ENCODE assay signal across 26 cellular contexts in the genomic region with DNA sequence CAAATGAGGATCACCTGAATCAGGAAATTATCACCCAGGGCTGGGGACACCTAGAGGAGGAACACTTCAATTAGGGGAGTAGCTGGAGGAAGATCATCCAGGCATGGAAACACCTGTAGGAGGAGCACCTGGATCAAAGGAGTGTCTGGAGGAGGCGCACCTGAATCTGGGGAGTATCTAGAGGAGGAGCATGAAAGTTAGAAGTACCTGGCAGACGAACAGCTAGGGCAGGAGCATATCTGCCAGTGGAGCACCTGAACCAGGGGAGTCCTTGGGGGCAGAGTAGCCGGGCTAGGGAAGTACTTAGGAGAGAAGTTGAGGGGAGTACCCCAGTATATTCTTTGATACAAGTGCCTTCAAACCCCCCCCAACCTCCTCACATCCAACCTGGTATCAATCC. TPM values are rescaled to one million over a fixed set of nuclear protein-coding genes. Genes with fewer than 3 reads are reported as not detected.
DNase-seq lines count a peak whose midpoint lies in the region; ATAC-seq and TF ChIP-seq lines count a peak whose summit lies in the region.
"Had no signal": no experiment of that assay in that cellular context is flagged by ENCODE, and none has a peak within 500 bp of the region (broad histone marks: within the 10 kb centered on the region; RNA-seq: fewer than 3 reads in every experiment).

No MANE protein-coding gene starts in this region.

- intact Hi-C loops in activated naive CD4-positive, alpha-beta T cell treated with anti-CD3 and anti-CD28 coated beads for 36 hours (cut with micrococcal nuclease): no loop called here
- intact Hi-C loops in aorta (cut with DNase I): no loop called here

- H2AFZ ChIP-seq in parathyroid adenoma: no peak overlapping the region

- H3K27ac ChIP-seq in parathyroid adenoma: no peak overlapping the region
- no peak overlapping the region for H3K27ac ChIP-seq in aorta (ENCODE audit: low read depth in 1 of 2, low read length in 2 of 2)
- H3K27ac ChIP-seq: heart left ventricle had no signal

- no peaks in the 10 kb centered on the region for H3K36me3 Mint-ChIP-seq in activated naive CD4-positive, alpha-beta T cell treated with anti-CD3 and anti-CD28 coated beads, Interleukin-2, amount 10 ng/mL, durations not matched to agents 7 days and 5 days
- no peaks in the 10 kb centered on the region for H3K36me3 Mint-ChIP-seq in activated naive CD4-positive, alpha-beta T cell treated with anti-CD3 and anti-CD28 coated beads for 36 hours (ENCODE audit: low read depth)
- H3K36me3 Mint-ChIP-seq: CD8-positive, alpha-beta T cell; natural killer cell had no signal

- in situ Hi-C loops in G401 (cut with HindIII; ENCODE audit: low sequenced_read_pairs): no loop called here

- CTCF ChIA-PET in activated naive CD4-positive, alpha-beta T cell treated with anti-CD3 and anti-CD28 coated beads, Interleukin-2, amount 10 ng/mL, durations not matched to agents 7 days and 5 days (lab: Charles Lee): no interaction called here
- CTCF ChIA-PET in activated naive CD4-positive, alpha-beta T cell treated with anti-CD3 and anti-CD28 coated beads for 36 hours (lab: Charles Lee): interaction anchor here (0.6 kb wide), 1 partner anchor 191 kb away, joined by 3 read pairs; no protein-coding TSS in a partner anchor

- WGBS in aorta, 2 donors: 86 to 89% methylated on average over 3 of the region's 3 CpGs

- H3K9me3 ChIP-seq in parathyroid adenoma (ENCODE audit: control insufficient read depth, low read length) (no peaks in the 10 kb centered on the region), aorta (ENCODE audit: control insufficient read depth, low read length) (no peaks in the 10 kb centered on the region)
- H3K9me3 ChIP-seq: heart left ventricle, pancreas, SK-N-SH had no signal

- no peak overlapping the region for H3K9ac ChIP-seq in parathyroid adenoma
- H3K9ac ChIP-seq: SK-N-SH had no signal

- no peaks in the 10 kb centered on the region for H3K9me3 Mint-ChIP-seq in activated naive CD4-positive, alpha-beta T cell treated with anti-CD3 and anti-CD28 coated beads, Interleukin-2, amount 10 ng/mL, durations not matched to agents 7 days and 5 days
- H3K9me3 Mint-ChIP-seq in activated naive CD4-positive, alpha-beta T cell treated with anti-CD3 and anti-CD28 coated beads for 36 hours: no peaks in the 10 kb centered on the region
- H3K9me3 Mint-ChIP-seq: activated T-cell treated with anti-CD3 and anti-CD28 coated beads, Interleukin-2, amount 50 U/mL, for 72 hours; CD8-positive, alpha-beta T cell; natural killer cell had no signal

- H3K4me3 ChIP-seq in parathyroid adenoma (ENCODE audit: low read depth, low read length) (no peak overlapping the region), aorta (ENCODE audit: low read length in 2 of 2) (no peak overlapping the region)
- H3K4me3 ChIP-seq: dorsolateral prefrontal cortex, heart left ventricle had no signal

- ATAC-seq in esophagus mucosa (peak; percentile 48), aorta (ENCODE audit: low FRiP score) (no peak)
- ATAC-seq: activated T-cell treated with anti-CD3 and anti-CD28 coated beads, Interleukin-2, amount 50 U/mL, for 72 hours; CD8-positive, alpha-beta T cell; heart left ventricle; natural killer cell; sciatic nerve; T-helper 17 cell had no signal

- H3K4me2 ChIP-seq in parathyroid adenoma (ENCODE audit: low read length): peak overlapping the region; percentile 22
- H3K4me2 ChIP-seq: SK-N-SH had no signal

- peak; percentile 12 for DNase-seq in activated naive CD4-positive, alpha-beta T cell treated with anti-CD3 and anti-CD28 coated beads, Interleukin-2, amount 10 ng/mL, durations not matched to agents 7 days and 5 days
- DNase-seq in activated naive CD4-positive, alpha-beta T cell treated with anti-CD3 and anti-CD28 coated beads for 36 hours: no peak
- DNase-seq in aorta: peak; percentile 9 to 15
- DNase-seq in dermis blood vessel endothelial cell: no peak
- no peak for DNase-seq in cortex of kidney (lab: John Stamatoyannopoulos, UW)
- DNase-seq in G401 (ENCODE audit: low spot score): no peak
- DNase-seq: activated CD4-positive, alpha-beta T cell treated with anti-CD3 and anti-CD28 coated beads for 48 hours; activated naive CD4-positive, alpha-beta T cell treated with anti-CD3 and anti-CD28 coated beads, Interleukin-2, amount 50 U/mL, for 16 hours; activated T-cell treated with anti-CD3 and anti-CD28 coated beads, Interleukin-2, amount 50 U/mL, for 72 hours; CD8-positive, alpha-beta T cell; DMS79; heart left ventricle; Kasumi-1; mesenchymal stem cell; natural killer cell; NCI-H1694 treated with DMSO at 0.1 percent for 48 hours; SK-N-SH; T-helper 17 cell had no signal

- no peak overlapping the region for H3K4me3 Mint-ChIP-seq in activated naive CD4-positive, alpha-beta T cell treated with anti-CD3 and anti-CD28 coated beads, Interleukin-2, amount 10 ng/mL, durations not matched to agents 7 days and 5 days
- H3K4me3 Mint-ChIP-seq in activated naive CD4-positive, alpha-beta T cell treated with anti-CD3 and anti-CD28 coated beads for 36 hours: no peak overlapping the region
- H3K4me3 Mint-ChIP-seq: activated T-cell treated with anti-CD3 and anti-CD28 coated beads, Interleukin-2, amount 50 U/mL, for 72 hours; CD8-positive, alpha-beta T cell; natural killer cell; T-helper 17 cell had no signal

- no peaks in the 10 kb centered on the region for H3K79me2 ChIP-seq in parathyroid adenoma

- H3K27me3 ChIP-seq in parathyroid adenoma (ENCODE audit: control insufficient read depth, insufficient read depth, low read length) (no peaks in the 10 kb centered on the region), aorta (ENCODE audit: control insufficient read depth in 1 of 2, insufficient read depth in 2 of 2, low read length in 1 of 2) (no peaks in the 10 kb centered on the region)
- H3K27me3 ChIP-seq: dorsolateral prefrontal cortex, heart left ventricle, pancreas had no signal

- H3K27me3 Mint-ChIP-seq in activated naive CD4-positive, alpha-beta T cell treated with anti-CD3 and anti-CD28 coated beads, Interleukin-2, amount 10 ng/mL, durations not matched to agents 7 days and 5 days: peaks cover 38% of the 10 kb centered on the region
- no peaks in the 10 kb centered on the region for H3K27me3 Mint-ChIP-seq in activated naive CD4-positive, alpha-beta T cell treated with anti-CD3 and anti-CD28 coated beads for 36 hours (ENCODE audit: low read depth)

- H3K4me1 ChIP-seq in parathyroid adenoma (no peaks in the 10 kb centered on the region), aorta (ENCODE audit: control insufficient read depth in 1 of 2, insufficient read depth in 2 of 2, low read length in 2 of 2) (no peaks in the 10 kb centered on the region)

- H3K27ac Mint-ChIP-seq in activated naive CD4-positive, alpha-beta T cell treated with anti-CD3 and anti-CD28 coated beads, Interleukin-2, amount 10 ng/mL, durations not matched to agents 7 days and 5 days: no peak overlapping the region
- H3K27ac Mint-ChIP-seq in activated naive CD4-positive, alpha-beta T cell treated with anti-CD3 and anti-CD28 coated beads for 36 hours: no peak overlapping the region
- H3K27ac Mint-ChIP-seq: activated T-cell treated with anti-CD3 and anti-CD28 coated beads, Interleukin-2, amount 50 U/mL, for 72 hours; CD8-positive, alpha-beta T cell; natural killer cell; T-helper 17 cell had no signal

- no peak for TF ChIP-seq CTCF in parathyroid adenoma (IDR thresholded peaks at IDR 0.05)

- H3K36me3 ChIP-seq in parathyroid adenoma (ENCODE audit: control insufficient read depth, insufficient read depth, low read length) (no peaks in the 10 kb centered on the region), aorta (ENCODE audit: control insufficient read depth in 1 of 2, insufficient read depth in 2 of 2, low read length in 1 of 2) (no peaks in the 10 kb centered on the region)
- H3K36me3 ChIP-seq: heart left ventricle, pancreas had no signal

- H3K4me1 Mint-ChIP-seq in activated naive CD4-positive, alpha-beta T cell treated with anti-CD3 and anti-CD28 coated beads, Interleukin-2, amount 10 ng/mL, durations not matched to agents 7 days and 5 days: no peaks in the 10 kb centered on the region
- H3K4me1 Mint-ChIP-seq in activated naive CD4-positive, alpha-beta T cell treated with anti-CD3 and anti-CD28 coated beads for 36 hours (ENCODE audit: low read depth): no peaks in the 10 kb centered on the region

RNA-seq across cellular contexts. Expression of gene C1orf210, which starts 1.3 kb away (rescaled TPM):
- total RNA-seq in activated naive CD4-positive, alpha-beta T cell treated with anti-CD3 and anti-CD28 coated beads for 36 hours: not detected
- total RNA-seq in esophagus mucosa (15.2 TPM), aorta (not detected), dermis blood vessel endothelial cell (not detected in 2 replicates)
- polyA plus RNA-seq in aorta: 1 to 10 TPM in 1 of 2 donors, not detected in 1; 2.3 TPM
- not detected in 2 replicates for total RNA-seq in G401 (2014; rRNA removed; shearing (Covaris generic))
- total RNA-seq: CD8-positive, alpha-beta T cell; fibroblast of villous mesenchyme; H4; heart left ventricle; natural killer cell; sciatic nerve; T-helper 17 cell had no signal
- polyA plus RNA-seq: heart left ventricle, SK-N-SH had no signal

RNA-seq across cellular contexts. Expression of gene TMEM125, which starts 14.3 kb away (rescaled TPM):
- under 1 TPM in 1 of 2 experiments, not detected in 1; 0.21 TPM for total RNA-seq in activated naive CD4-positive, alpha-beta T cell treated with anti-CD3 and anti-CD28 coated beads for 36 hours
- total RNA-seq in esophagus mucosa (10.8 TPM), aorta (not detected), dermis blood vessel endothelial cell (0.05 TPM in 1 of 2 replicates, not detected in the other)
- 1 to 10 TPM in 1 of 2 donors, not detected in 1; 6.1 TPM for polyA plus RNA-seq in aorta
- not detected in 2 replicates for total RNA-seq in G401 (2014; rRNA removed; shearing (Covaris generic))
- total RNA-seq: activated T-cell treated with anti-CD3 and anti-CD28 coated beads, Interleukin-2, amount 50 U/mL, for 72 hours; CD8-positive, alpha-beta T cell; H4; natural killer cell; T-helper 17 cell had no signal
- polyA plus RNA-seq: SK-N-SH had no signal

RNA-seq across cellular contexts. Expression of gene TIE1, which starts 16.7 kb away (rescaled TPM):
- not detected for total RNA-seq in activated naive CD4-positive, alpha-beta T cell treated with anti-CD3 and anti-CD28 coated beads for 36 hours
- total RNA-seq in esophagus mucosa: 4.1 TPM
- total RNA-seq in aorta: 10 to 100 TPM; 41.0 to 65.3 TPM
- polyA plus RNA-seq in aorta: 1 to 10 TPM; 4.0 to 4.1 TPM
- 1,320 and 1,392 TPM in 2 replicates for total RNA-seq in dermis blood vessel endothelial cell
- not detected in 2 replicates for total RNA-seq in G401 (2014; rRNA removed; shearing (Covaris generic))
- total RNA-seq: CD8-positive, alpha-beta T cell; T-helper 17 cell had no signal

RNA-seq across cellular contexts. Expression of gene MPL, which starts 53.6 kb away (rescaled TPM):
- total RNA-seq in activated naive CD4-positive, alpha-beta T cell treated with anti-CD3 and anti-CD28 coated beads for 36 hours: not detected
- 0.48 TPM for total RNA-seq in esophagus mucosa
- under 1 TPM; 0.18 to 0.52 TPM for total RNA-seq in aorta
- polyA plus RNA-seq in aorta: under 1 TPM in 1 of 2 donors, not detected in 1; 0.20 TPM
- total RNA-seq in dermis blood vessel endothelial cell: 0.09 TPM in 1 of 2 replicates, not detected in the other
- not detected in 2 replicates for total RNA-seq in G401 (2014; rRNA removed; shearing (Covaris generic))
- total RNA-seq: activated T-cell treated with anti-CD3 and anti-CD28 coated beads, Interleukin-2, amount 50 U/mL, for 72 hours; CD8-positive, alpha-beta T cell; epithelial cell of proximal tubule; fibroblast of villous mesenchyme; H4 had no signal
- polyA plus RNA-seq: SK-N-SH had no signal

Comparison
In these comparisons a context has a peak if more than half of its experiments do, and no peak if none do; other contexts are left out.
1. DNase-seq: peak in activated naive CD4-positive, alpha-beta T cell treated with anti-CD3 and anti-CD28 coated beads, Interleukin-2, amount 10 ng/mL, durations not matched to agents 7 days and 5 days (single experiment) and aorta (2 of 2); none in activated naive CD4-positive, alpha-beta T cell treated with anti-CD3 and anti-CD28 coated beads for 36 hours (single experiment), dermis blood vessel endothelial cell (single experiment), cortex of kidney (single experiment) and G401 (single experiment).
2. RNA of gene C1orf210, which starts 1.3 kb away (total RNA-seq): 15.2 TPM in esophagus mucosa (single experiment); not detected in activated naive CD4-positive, alpha-beta T cell treated with anti-CD3 and anti-CD28 coated beads for 36 hours, not detected in aorta, not detected in dermis blood vessel endothelial cell and not detected in G401; every median in the first group is over 10 times any median in the second.
3. RNA of gene TIE1, which starts 16.7 kb away (total RNA-seq): 1,320 to 1,392 TPM in dermis blood vessel endothelial cell; 41.0 to 65.3 TPM in aorta, 4.1 TPM in esophagus mucosa (single experiment), not detected in activated naive CD4-positive, alpha-beta T cell treated with anti-CD3 and anti-CD28 coated beads for 36 hours and not detected in G401; every median in the first group is over 10 times any median in the second.